Comparison of ENCODE assay signal across 1 cellular context in genomic region chr4:24472514-24473308, GRCh38.
TF ChIP-seq lines count a peak whose summit lies in the region.

No MANE protein-coding gene starts in this region.

TF ChIP-seq in HepG2, 621 proteins besides CTCF, POLR2A, EP300 and RAD21 (continued from another document and continues in another):
- TF ChIP-seq ZUFSP (CRISPR knock-in tag; IDR thresholded peaks at IDR 0.05; ENCODE audit: borderline replicate concordance) (no peak), ZNF513 (CRISPR knock-in tag; conservative IDR thresholded peaks at IDR 0.05) (no peak), EZH2 (conservative IDR thresholded peaks at IDR 0.05; ENCODE audit: low read depth, low read length) (no peak), SIX4 (CRISPR knock-in tag; IDR thresholded peaks at IDR 0.05) (no peak), ZNF234 (CRISPR knock-in tag; conservative IDR thresholded peaks at IDR 0.05) (no peak), TSC22D2 (CRISPR knock-in tag; IDR thresholded peaks at IDR 0.05; ENCODE audit: borderline replicate concordance) (no peak), ETV5 (CRISPR knock-in tag; IDR thresholded peaks at IDR 0.05; ENCODE audit: borderline replicate concordance) (no peak), ZNF251 (CRISPR knock-in tag; IDR thresholded peaks at IDR 0.05) (no peak), HNRNPK (IDR thresholded peaks at IDR 0.05; ENCODE audit: low read depth, low read length, poor library complexity, severe bottlenecking) (peak; percentile 42), HMG20A (CRISPR knock-in tag; IDR thresholded peaks at IDR 0.05; ENCODE audit: borderline replicate concordance) (no peak), ZNF263 (CRISPR knock-in tag; IDR thresholded peaks at IDR 0.05) (peak; percentile 91), FOXK2 (IDR thresholded peaks at IDR 0.05) (no peak), AFF4 (CRISPR knock-in tag; IDR thresholded peaks at IDR 0.05) (no peak), ZNF570 (CRISPR knock-in tag; IDR thresholded peaks at IDR 0.05; ENCODE audit: borderline replicate concordance) (no peak), IRX3 (CRISPR knock-in tag; IDR thresholded peaks at IDR 0.05; ENCODE audit: borderline replicate concordance, low read depth) (no peak), NFRKB (IDR thresholded peaks at IDR 0.05) (no peak), ZFP41 (CRISPR knock-in tag; IDR thresholded peaks at IDR 0.05; ENCODE audit: borderline replicate concordance) (no peak), MAFF (IDR thresholded peaks at IDR 0.05; ENCODE audit: low read depth, low read length) (no peak), KDM2A (CRISPR knock-in tag; IDR thresholded peaks at IDR 0.05; ENCODE audit: borderline replicate concordance, low read depth) (peak; percentile 61; the same call in 1 of the 2 replicates), ZNF709 (CRISPR knock-in tag; IDR thresholded peaks at IDR 0.05) (no peak), ZNF124 (CRISPR knock-in tag; IDR thresholded peaks at IDR 0.05) (no peak), ZNF337 (CRISPR knock-in tag; IDR thresholded peaks at IDR 0.05; ENCODE audit: borderline replicate concordance, low read depth) (no peak), NRL (CRISPR knock-in tag; IDR thresholded peaks at IDR 0.05; ENCODE audit: borderline replicate concordance) (peak; percentile 30; the same call in 1 of the 2 replicates), TFDP1 (CRISPR knock-in tag; IDR thresholded peaks at IDR 0.05; ENCODE audit: borderline replicate concordance) (peak; percentile 40; the same call in 1 of the 2 replicates), CCAR2 (optimal IDR thresholded peaks at IDR 0.05; ENCODE audit: low read depth, low read length) (no peak), CCDC6 (CRISPR knock-in tag; IDR thresholded peaks at IDR 0.05) (no peak), SRSF4 (IDR thresholded peaks at IDR 0.05; ENCODE audit: low read depth, low read length, poor library complexity, severe bottlenecking) (no peak), RBM39 (IDR thresholded peaks at IDR 0.05; ENCODE audit: low read depth, low read length, poor library complexity, severe bottlenecking) (peak; percentile 47), THAP11 (CRISPR knock-in tag; IDR thresholded peaks at IDR 0.05) (no peak), HDAC1 (CRISPR knock-in tag; IDR thresholded peaks at IDR 0.05) (no peak), SRF (IDR thresholded peaks at IDR 0.05; ENCODE audit: low read depth, low read length) (no peak), IRF1 (CRISPR knock-in tag; IDR thresholded peaks at IDR 0.05; ENCODE audit: low read depth) (no peak), NKX3-1 (CRISPR knock-in tag; IDR thresholded peaks at IDR 0.05) (no peak), MEIS1 (CRISPR knock-in tag; IDR thresholded peaks at IDR 0.05; ENCODE audit: borderline replicate concordance) (no peak), HDAC2 (CRISPR knock-in tag; IDR thresholded peaks at IDR 0.05) (no peak), KIAA2018 (CRISPR knock-in tag; IDR thresholded peaks at IDR 0.05; ENCODE audit: borderline replicate concordance) (no peak)
- TF ChIP-seq, protein P1, sequence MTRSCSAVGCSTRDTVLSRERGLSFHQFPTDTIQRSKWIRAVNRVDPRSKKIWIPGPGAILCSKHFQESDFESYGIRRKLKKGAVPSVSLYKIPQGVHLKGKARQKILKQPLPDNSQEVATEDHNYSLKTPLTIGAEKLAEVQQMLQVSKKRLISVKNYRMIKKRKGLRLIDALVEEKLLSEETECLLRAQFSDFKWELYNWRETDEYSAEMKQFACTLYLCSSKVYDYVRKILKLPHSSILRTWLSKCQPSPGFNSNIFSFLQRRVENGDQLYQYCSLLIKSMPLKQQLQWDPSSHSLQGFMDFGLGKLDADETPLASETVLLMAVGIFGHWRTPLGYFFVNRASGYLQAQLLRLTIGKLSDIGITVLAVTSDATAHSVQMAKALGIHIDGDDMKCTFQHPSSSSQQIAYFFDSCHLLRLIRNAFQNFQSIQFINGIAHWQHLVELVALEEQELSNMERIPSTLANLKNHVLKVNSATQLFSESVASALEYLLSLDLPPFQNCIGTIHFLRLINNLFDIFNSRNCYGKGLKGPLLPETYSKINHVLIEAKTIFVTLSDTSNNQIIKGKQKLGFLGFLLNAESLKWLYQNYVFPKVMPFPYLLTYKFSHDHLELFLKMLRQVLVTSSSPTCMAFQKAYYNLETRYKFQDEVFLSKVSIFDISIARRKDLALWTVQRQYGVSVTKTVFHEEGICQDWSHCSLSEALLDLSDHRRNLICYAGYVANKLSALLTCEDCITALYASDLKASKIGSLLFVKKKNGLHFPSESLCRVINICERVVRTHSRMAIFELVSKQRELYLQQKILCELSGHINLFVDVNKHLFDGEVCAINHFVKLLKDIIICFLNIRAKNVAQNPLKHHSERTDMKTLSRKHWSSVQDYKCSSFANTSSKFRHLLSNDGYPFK (CRISPR knock-in tag; IDR thresholded peaks at IDR 0.05; ENCODE audit: borderline replicate concordance) = no peak
- TF ChIP-seq, protein P2, sequence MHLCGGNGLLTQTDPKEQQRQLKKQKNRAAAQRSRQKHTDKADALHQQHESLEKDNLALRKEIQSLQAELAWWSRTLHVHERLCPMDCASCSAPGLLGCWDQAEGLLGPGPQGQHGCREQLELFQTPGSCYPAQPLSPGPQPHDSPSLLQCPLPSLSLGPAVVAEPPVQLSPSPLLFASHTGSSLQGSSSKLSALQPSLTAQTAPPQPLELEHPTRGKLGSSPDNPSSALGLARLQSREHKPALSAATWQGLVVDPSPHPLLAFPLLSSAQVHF (CRISPR knock-in tag; IDR thresholded peaks at IDR 0.05) = no peak
- TF ChIP-seq, protein P3, sequence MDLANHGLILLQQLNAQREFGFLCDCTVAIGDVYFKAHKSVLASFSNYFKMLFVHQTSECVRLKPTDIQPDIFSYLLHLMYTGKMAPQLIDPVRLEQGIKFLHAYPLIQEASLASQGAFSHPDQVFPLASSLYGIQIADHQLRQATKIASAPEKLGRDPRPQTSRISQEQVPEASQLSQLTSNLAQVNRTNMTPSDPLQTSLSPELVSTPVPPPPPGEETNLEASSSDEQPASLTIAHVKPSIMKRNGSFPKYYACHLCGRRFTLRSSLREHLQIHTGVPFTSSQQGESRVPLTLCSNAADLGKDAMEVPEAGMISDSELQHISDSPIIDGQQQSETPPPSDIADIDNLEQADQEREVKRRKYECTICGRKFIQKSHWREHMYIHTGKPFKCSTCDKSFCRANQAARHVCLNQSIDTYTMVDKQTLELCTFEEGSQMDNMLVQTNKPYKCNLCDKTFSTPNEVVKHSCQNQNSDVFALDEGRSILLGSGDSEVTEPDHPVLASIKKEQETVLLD (CRISPR knock-in tag; IDR thresholded peaks at IDR 0.05; ENCODE audit: low read depth) = no peak
